10 cellular contexts compared by ENCODE assay signal in the genomic region with DNA sequence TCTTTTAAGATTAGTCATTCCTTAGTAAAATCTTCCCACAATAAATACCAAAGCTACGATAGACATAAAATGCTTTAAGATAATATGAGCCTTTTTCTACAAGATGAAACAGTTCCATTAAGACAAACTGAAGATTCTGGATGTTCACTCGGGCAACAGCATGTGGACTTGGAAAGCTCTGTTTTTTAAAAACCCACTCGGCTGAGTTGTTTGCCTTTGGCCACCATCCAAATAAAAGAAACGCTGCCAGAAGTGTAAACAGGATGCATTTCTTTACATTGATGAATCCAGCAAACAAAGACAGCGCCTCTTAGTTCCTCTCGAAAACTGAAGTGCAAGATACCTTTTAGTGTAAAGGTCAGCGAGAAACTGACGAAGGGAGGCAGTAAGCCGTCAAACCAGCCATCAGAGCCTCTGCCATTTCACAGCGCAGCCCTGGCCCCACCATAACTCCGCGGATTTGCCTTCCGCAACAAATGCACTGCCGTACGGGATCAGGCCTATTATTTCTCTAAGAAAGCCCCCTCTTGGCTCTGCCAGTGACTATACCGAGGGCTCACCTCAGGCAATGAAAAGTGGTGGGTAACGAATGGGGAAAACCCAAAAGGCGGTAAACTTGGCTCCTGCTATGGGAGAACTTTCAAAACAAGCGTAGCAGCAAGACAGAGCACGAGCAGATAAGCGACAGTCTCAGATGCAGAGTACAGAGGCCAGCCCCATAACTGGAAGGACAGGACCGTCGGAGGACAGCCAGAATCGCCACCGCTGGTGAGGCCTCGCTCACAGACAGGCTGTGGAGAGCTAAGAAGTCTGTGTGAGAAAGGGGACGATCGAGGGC. TPM values are rescaled to one million over a fixed set of nuclear protein-coding genes. Genes with fewer than 3 reads are reported as not detected.
A peak's percentile ranks its signal among the peaks of the same experiment; 100 is the strongest.
DNase-seq lines count a peak whose midpoint lies in the region; ATAC-seq, FAIRE-seq and TF ChIP-seq lines count a peak whose summit lies in the region.
"Had no signal": no experiment of that assay in that cellular context is flagged by ENCODE, and none has a peak within 500 bp of the region (broad histone marks: within the 10 kb centered on the region; RNA-seq: fewer than 3 reads in every experiment).

No MANE protein-coding gene starts in this region.

- intact Hi-C loops in lower lobe of right lung (cut with DNase I): no loop called here

- no peaks in the 10 kb centered on the region for H3K36me3 ChIP-seq in lower lobe of right lung

- H3K27me3 ChIP-seq in lower lobe of right lung (ENCODE audit: low read depth): no peaks in the 10 kb centered on the region

- H3K27ac ChIP-seq in caudate nucleus (ENCODE audit: low read depth, low read length) (peak overlapping the region; percentile 30), lower lobe of right lung (peak overlapping the region; percentile 62)

- H3K4me3 ChIP-seq in lower lobe of right lung: peak overlapping the region; percentile 34

- ATAC-seq in lower lobe of right lung: peak; percentile 63 to 76
- ATAC-seq in activated CD4-positive, CD25-positive, alpha-beta regulatory T cell treated with anti-CD3 and anti-CD28 coated beads, Interleukin-2, amount 50 U/mL, for 24 hours: no peak

- DNase-seq in A172 (ENCODE audit: low spot score) (peak; percentile 37), NCI-H1092 treated with DMSO at 0.1 percent for 48 hours (lab: John Stamatoyannopoulos, UW) (peak; percentile 63), caudate nucleus (lab: John Stamatoyannopoulos, UW) (peak in 1 of 61 donors; percentile 67), lower lobe of right lung (no peak), D721Med (ENCODE audit: insufficient read length, low spot score) (no peak)
- DNase-seq in activated CD4-positive, CD25-positive, alpha-beta regulatory T cell (lab: John Stamatoyannopoulos, UW): no peak
- no peak for DNase-seq in stimulated activated CD4-positive, alpha-beta T cell treated with anti-CD3 and anti-CD28 coated beads, Interleukin-2, amount 100 ng/mL, for 48 hours
- DNase-seq: CD4-positive, CD25-positive, alpha-beta regulatory T cell had no signal

- H3K4me1 ChIP-seq in lower lobe of right lung: peaks cover 30% of the 10 kb centered on the region

- no peak for FAIRE-seq in D721Med (lab: Jason Lieb, UNC)
- FAIRE-seq: colon had no signal

- no peaks in the 10 kb centered on the region for H3K9me3 ChIP-seq in lower lobe of right lung

- TF ChIP-seq CTCF in lower lobe of right lung (IDR thresholded peaks at IDR 0.05) (no peak), D721Med (IDR thresholded peaks at IDR 0.05; ENCODE audit: insufficient read depth, missing control alignments) (no peak)

RNA-seq across cellular contexts. Expression of gene GNA12, which starts 41.4 kb away (rescaled TPM):
- total RNA-seq in A172 (2014; rRNA removed; shearing (Covaris generic)): 16.4 and 22.4 TPM in 2 replicates
- 41.6 TPM for total RNA-seq in lower lobe of right lung

Comparison
In these comparisons a context has a peak if more than half of its experiments do, and no peak if none do; other contexts are left out.
1. DNase-seq: peak in A172 (single experiment) and NCI-H1092 treated with DMSO at 0.1 percent for 48 hours (single experiment); none in lower lobe of right lung (single experiment), activated CD4-positive, CD25-positive, alpha-beta regulatory T cell (0 of 4), stimulated activated CD4-positive, alpha-beta T cell treated with anti-CD3 and anti-CD28 coated beads, Interleukin-2, amount 100 ng/mL, for 48 hours (0 of 2) and D721Med (single experiment).
2. ATAC-seq: peak in lower lobe of right lung (2 of 2); none in activated CD4-positive, CD25-positive, alpha-beta regulatory T cell treated with anti-CD3 and anti-CD28 coated beads, Interleukin-2, amount 50 U/mL, for 24 hours (0 of 2).